ENCODE assay signal across 19 cellular contexts in the genomic region with DNA sequence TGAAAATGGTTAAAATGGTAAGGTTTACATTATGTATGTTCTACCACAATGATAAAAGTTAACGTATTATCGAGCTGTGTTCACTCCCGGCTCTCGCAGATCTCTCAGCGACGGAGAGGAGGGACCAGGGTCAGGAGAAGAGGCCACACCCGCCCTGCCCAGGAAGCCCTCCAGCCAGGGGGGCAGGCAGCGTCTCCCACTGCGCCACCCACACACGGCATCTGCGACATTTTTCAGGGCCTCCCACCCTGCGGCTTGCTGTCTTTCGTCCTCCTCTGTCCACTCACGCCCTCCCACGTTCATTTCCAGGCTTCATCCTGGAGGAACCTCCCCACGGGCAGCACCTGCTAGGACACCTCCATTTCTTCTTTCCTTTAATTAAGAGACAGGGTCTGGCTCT. TPM values are rescaled to one million over a fixed set of nuclear protein-coding genes. Genes with fewer than 3 reads are reported as not detected.
DNase-seq lines count a peak whose midpoint lies in the region; ATAC-seq and TF ChIP-seq lines count a peak whose summit lies in the region.
"Had no signal": no experiment of that assay in that cellular context is flagged by ENCODE, and none has a peak within 500 bp of the region (broad histone marks: within the 10 kb centered on the region; RNA-seq: fewer than 3 reads in every experiment).

No MANE protein-coding gene starts in this region.

- TF ChIP-seq POLR2A in HCT116 (IDR thresholded peaks at IDR 0.05; ENCODE audit: borderline replicate concordance, extremely low read depth, insufficient read depth, insufficient read length): no peak
- TF ChIP-seq POLR2A in heart left ventricle (IDR thresholded peaks at IDR 0.05): no peak

- POLR2A ChIA-PET in HCT116 (lab: Charles Lee): no interaction called here

- H3K9me2 ChIP-seq in HCT116 (ENCODE audit: insufficient read depth): no peaks in the 10 kb centered on the region

- no peak overlapping the region for H3K4me3 ChIP-seq in HCT116 (replicated peaks in 1 of 2; ENCODE audit: low read depth in 1 of 2, low read length in 2 of 2)
- peak overlapping the region in 8 of 12 donors; percentile 6 to 38 (median 18) for H3K4me3 ChIP-seq in heart left ventricle
- no peak overlapping the region for H3K4me3 ChIP-seq in neural progenitor cell
- H3K4me3 ChIP-seq in endodermal cell (ENCODE audit: low read length): no peak overlapping the region
- H3K4me3 ChIP-seq: Peyer's patch had no signal

- H3K4me2 ChIP-seq in HCT116 (ENCODE audit: low read length) (no peak overlapping the region), neural progenitor cell (no peak overlapping the region)

- no peak for TF ChIP-seq RAD21 in HCT116 (IDR thresholded peaks at IDR 0.05; ENCODE audit: low read depth)

- H3K27ac ChIP-seq in HCT116 (ENCODE audit: low read depth, low read length) (no peak overlapping the region), angular gyrus (ENCODE audit: low read depth, low read length) (peak overlapping the region; percentile 50), heart left ventricle (peak overlapping the region; percentile 54 to 98 (median 85)), neural progenitor cell (no peak overlapping the region), endodermal cell (ENCODE audit: low read depth, low read length) (no peak overlapping the region)
- H3K27ac ChIP-seq: Peyer's patch had no signal

- H3K9ac ChIP-seq in HCT116 (ENCODE audit: low read length): no peak overlapping the region
- H3K9ac ChIP-seq in neural progenitor cell: no peak overlapping the region
- no peak overlapping the region for H3K9ac ChIP-seq in endodermal cell (ENCODE audit: extremely low read depth, low read length, poor library complexity, severe bottlenecking)

- DNase-seq in HCT116 (ENCODE audit: low read depth, low spot score) (no peak), heart left ventricle (peak in 1 of 5 donors; percentile 48), neural progenitor cell (ENCODE audit: low spot score) (no peak), NCI-H345 treated with DMSO at 0.1 percent for 48 hours (lab: John Stamatoyannopoulos, UW; ENCODE audit: unreplicated experiment) (no peak), GM13977 (ENCODE audit: low spot score) (no peak), endodermal cell (no peak)
- DNase-seq: COR-L47, DMS153, Kasumi-1, MM.1S, NCI-H1092 treated with DMSO at 0.1 percent for 48 hours, NCI-H2081 treated with DMSO at 0.1 percent for 48 hours, NCI-H524, Peyer's patch, SHP77 treated with DMSO at 0.1 percent for 48 hours had no signal

- H4K20me1 ChIP-seq in HCT116 (ENCODE audit: insufficient read depth) (no peaks in the 10 kb centered on the region), neural progenitor cell (ENCODE audit: low read depth) (peaks cover 3% of the 10 kb centered on the region)

- in situ Hi-C loops in GM13977 (cut with MboI; ENCODE audit: low pct_unique_long_range_greater_than_20kb, low sequenced_read_pairs, unreplicated experiment): no loop called here

- H3K4me1 Mint-ChIP-seq in neural progenitor cell (peaks cover 38% of the 10 kb centered on the region), endodermal cell (no peaks in the 10 kb centered on the region)

- H3K36me3 ChIP-seq in HCT116 (ENCODE audit: control insufficient read depth in 1 of 2, insufficient read depth in 2 of 2, low read length in 2 of 2): no peaks in the 10 kb centered on the region
- H3K36me3 ChIP-seq in heart left ventricle: peaks cover 0 to 36% (median 17%) of the 10 kb centered on the region in 9 donors
- H3K36me3 ChIP-seq in neural progenitor cell: no peaks in the 10 kb centered on the region
- peaks cover 11% of the 10 kb centered on the region for H3K36me3 ChIP-seq in endodermal cell (ENCODE audit: control insufficient read depth, insufficient read depth, low read length)

- TSS peak; percentile 19 for BruUV-seq in HCT116 (replicated peaks; lab: Mats Ljungman, UMichigan)

- peaks cover 3% of the 10 kb centered on the region for H3K27me3 Mint-ChIP-seq in neural progenitor cell (ENCODE audit: insufficient read depth, low read depth)
- no peaks in the 10 kb centered on the region for H3K27me3 Mint-ChIP-seq in endodermal cell (ENCODE audit: insufficient read depth)

- H3K27ac Mint-ChIP-seq in neural progenitor cell (peak overlapping the region; percentile 82), endodermal cell (no peak overlapping the region)
- H3K27ac Mint-ChIP-seq: IgD-negative memory B cell had no signal

- intact Hi-C loops in HCT116 (cut with micrococcal nuclease) (loop anchor here (2.0 to 10.0 kb wide), 2 partner anchors 77 to 187 kb away; a partner anchor contains a TSS), heart left ventricle (cut with DNase I) (loop anchor here (2.0 to 10.0 kb wide), 6 partner anchors 40 to 187 kb away; a partner anchor contains a TSS)

- H3K9me3 ChIP-seq in HCT116 (ENCODE audit: control insufficient read depth in 1 of 2, insufficient read depth in 1 of 2, low read depth in 1 of 2, low read length in 2 of 2) (no peaks in the 10 kb centered on the region), heart left ventricle (no peaks in the 10 kb centered on the region), neural progenitor cell (ENCODE audit: low read depth) (no peaks in the 10 kb centered on the region), endodermal cell (ENCODE audit: control insufficient read depth, low read length) (no peaks in the 10 kb centered on the region)
- H3K9me3 ChIP-seq: Peyer's patch had no signal

- ATAC-seq in HCT116 (no peak), heart left ventricle (peak; percentile 7 to 32 (median 21)), HG02588 (IDR thresholded peaks at IDR 0.05; ENCODE audit: unreplicated experiment) (no peak)

- peaks cover 13% of the 10 kb centered on the region for H3F3A ChIP-seq in neural progenitor cell (ENCODE audit: low read depth)

- H3K36me3 Mint-ChIP-seq in neural progenitor cell (no peaks in the 10 kb centered on the region), endodermal cell (ENCODE audit: low read depth) (peaks cover 15% of the 10 kb centered on the region)
- H3K36me3 Mint-ChIP-seq: CD14-positive monocyte, IgD-negative memory B cell had no signal

- TF ChIP-seq CTCF in HCT116 (IDR thresholded peaks at IDR 0.05 in 2 of 3, conservative IDR thresholded peaks at IDR 0.05 in 1 of 3; ENCODE audit: borderline replicate concordance in 1 of 3, insufficient read depth in 1 of 3, low read depth in 2 of 3, low read length in 2 of 3) (no peak), heart left ventricle (IDR thresholded peaks at IDR 0.05) (no peak), neural progenitor cell (IDR thresholded peaks at IDR 0.05) (no peak), GM13977 (IDR thresholded peaks at IDR 0.05; ENCODE audit: extremely low read depth, insufficient read depth, missing control alignments) (no peak), endodermal cell (conservative IDR thresholded peaks at IDR 0.05) (no peak)

- H3K4me1 ChIP-seq in HCT116 (ENCODE audit: control insufficient read depth in 1 of 2, insufficient read depth in 2 of 2, low read length in 2 of 2) (peaks cover under 1% of the 10 kb centered on the region in 2 experiments; a peak in 3 of 4 replicates), heart left ventricle (peaks cover 4 to 68% (median 55%) of the 10 kb centered on the region in 12 donors), neural progenitor cell (peaks cover 8% of the 10 kb centered on the region), endodermal cell (ENCODE audit: control insufficient read depth, insufficient read depth, low read length) (no peaks in the 10 kb centered on the region)
- H3K4me1 ChIP-seq: Peyer's patch had no signal

- no peaks in the 10 kb centered on the region for H3K9me3 Mint-ChIP-seq in neural progenitor cell
- no peaks in the 10 kb centered on the region for H3K9me3 Mint-ChIP-seq in endodermal cell
- H3K9me3 Mint-ChIP-seq: CD14-positive monocyte, IgD-negative memory B cell had no signal

- H3K27me3 ChIP-seq in HCT116 (ENCODE audit: insufficient read depth, low read length): no peaks in the 10 kb centered on the region
- no peaks in the 10 kb centered on the region for H3K27me3 ChIP-seq in heart left ventricle
- H3K27me3 ChIP-seq in neural progenitor cell: no peaks in the 10 kb centered on the region
- H3K27me3 ChIP-seq in endodermal cell (ENCODE audit: control insufficient read depth, insufficient read depth, low read length, poor library complexity, severe bottlenecking): no peaks in the 10 kb centered on the region
- H3K27me3 ChIP-seq: Peyer's patch had no signal

- RAD21 ChIA-PET in HCT116 (lab: Charles Lee; ENCODE audit: low non-redundant PET in 1 of 2, low total read pairs in 2 of 2, uncharacterized antibody in 2 of 2, unreplicated experiment in 2 of 2): no interaction called here

- H3K4me3 Mint-ChIP-seq in neural progenitor cell: no peak overlapping the region
- no peak overlapping the region for H3K4me3 Mint-ChIP-seq in endodermal cell
- H3K4me3 Mint-ChIP-seq: CD14-positive monocyte, IgD-negative memory B cell had no signal

- CTCF ChIA-PET in HCT116 (lab: Charles Lee): no interaction called here

- H3K79me2 ChIP-seq in HCT116 (ENCODE audit: insufficient read depth, low read length): no peaks in the 10 kb centered on the region
- H3K79me2 ChIP-seq in neural progenitor cell (ENCODE audit: low read depth): no peaks in the 10 kb centered on the region

- 31 to 35% (median 34%) methylated on average over 16 of the region's 16 CpGs for WGBS in heart left ventricle, 4 donors
- WGBS in endodermal cell (ENCODE audit: insufficient coverage in 1 of 2, insufficient read length in 1 of 2), 2 experiments: 92 to 94% methylated on average over 16 of the region's 16 CpGs

- no peak overlapping the region for H2AFZ ChIP-seq in HCT116 (ENCODE audit: low read depth, low read length, poor library complexity, severe bottlenecking)
- no peak overlapping the region for H2AFZ ChIP-seq in neural progenitor cell (replicated peaks)

RNA-seq across cellular contexts. Expression of a gene that starts 43.3 kb away (rescaled TPM):
- total RNA-seq in HCT116 (2021; ENCODE audit: unreplicated experiment) (10.7 TPM), heart left ventricle (10 to 100 TPM; 11.2 to 27.4 (median 14.4) TPM), neural progenitor cell (ENCODE audit: low replicate concordance) (8.1 and 13.9 TPM in 2 replicates), endodermal cell (10 to 100 TPM; 24.9 to 25.9 TPM)
- polyA plus RNA-seq in HCT116 (2012): 4.1 and 4.8 TPM in 2 replicates
- 1 to 10 TPM; 6.6 to 8.2 TPM for polyA plus RNA-seq in heart left ventricle
- polyA plus RNA-seq in endodermal cell (2013, experiment 1 of 2): 8.4 TPM
- 7.5 TPM for polyA plus RNA-seq in endodermal cell (2013, experiment 2 of 2)

RNA-seq across cellular contexts. Expression of a gene that starts 48.2 kb away (rescaled TPM):
- total RNA-seq in HCT116 (2021; ENCODE audit: unreplicated experiment): 121 TPM
- 69.7 and 77.1 TPM in 2 replicates for polyA plus RNA-seq in HCT116 (2012)
- total RNA-seq in heart left ventricle: 10 to 100 TPM; 41.4 to 82.5 (median 70.7) TPM
- polyA plus RNA-seq in heart left ventricle: 10 to 100 TPM; 18.3 to 80.3 TPM
- 12.0 and 58.0 TPM in 2 replicates for total RNA-seq in neural progenitor cell (ENCODE audit: low replicate concordance)
- 100 to 1,000 TPM in 1 of 2 donors, 10 to 100 TPM in 1; 69.3 to 108 TPM for total RNA-seq in endodermal cell
- 89.4 TPM for polyA plus RNA-seq in endodermal cell (2013, experiment 1 of 2)
- 77.8 TPM for polyA plus RNA-seq in endodermal cell (2013, experiment 2 of 2)

RNA-seq across cellular contexts. Expression of a gene that starts 51.3 kb away (rescaled TPM):
- total RNA-seq in HCT116 (2021; ENCODE audit: unreplicated experiment) (27.4 TPM), heart left ventricle (1 to 10 TPM in 8 of 9 donors, under 1 TPM in 1; 0.95 to 7.1 (median 3.4) TPM), neural progenitor cell (ENCODE audit: low replicate concordance) (0.47 and 10.9 TPM in 2 replicates), endodermal cell (10 to 100 TPM in 1 of 2 donors, 1 to 10 TPM in 1; 7.6 to 10.1 TPM)
- 20.3 and 24.1 TPM in 2 replicates for polyA plus RNA-seq in HCT116 (2012)
- polyA plus RNA-seq in heart left ventricle: 1 to 10 TPM; 2.2 to 4.4 TPM
- polyA plus RNA-seq in endodermal cell (2013, experiment 1 of 2): 10.0 TPM
- polyA plus RNA-seq in endodermal cell (2013, experiment 2 of 2): 9.6 TPM

Comparison
In these comparisons a context has a peak if more than half of its experiments do, and no peak if none do; other contexts are left out.
1. ATAC-seq: peak in heart left ventricle (4 of 4); none in HCT116 (single experiment) and HG02588 (single experiment).
2. H3K27ac ChIP-seq: peak in angular gyrus (single experiment) and heart left ventricle (12 of 12); none in HCT116 (single experiment), neural progenitor cell (single experiment) and endodermal cell (single experiment).
3. H3K4me3 ChIP-seq: peak in heart left ventricle (8 of 12); none in HCT116 (0 of 2), neural progenitor cell (single experiment) and endodermal cell (single experiment).